9 cellular contexts compared by ENCODE assay signal in the genomic region with DNA sequence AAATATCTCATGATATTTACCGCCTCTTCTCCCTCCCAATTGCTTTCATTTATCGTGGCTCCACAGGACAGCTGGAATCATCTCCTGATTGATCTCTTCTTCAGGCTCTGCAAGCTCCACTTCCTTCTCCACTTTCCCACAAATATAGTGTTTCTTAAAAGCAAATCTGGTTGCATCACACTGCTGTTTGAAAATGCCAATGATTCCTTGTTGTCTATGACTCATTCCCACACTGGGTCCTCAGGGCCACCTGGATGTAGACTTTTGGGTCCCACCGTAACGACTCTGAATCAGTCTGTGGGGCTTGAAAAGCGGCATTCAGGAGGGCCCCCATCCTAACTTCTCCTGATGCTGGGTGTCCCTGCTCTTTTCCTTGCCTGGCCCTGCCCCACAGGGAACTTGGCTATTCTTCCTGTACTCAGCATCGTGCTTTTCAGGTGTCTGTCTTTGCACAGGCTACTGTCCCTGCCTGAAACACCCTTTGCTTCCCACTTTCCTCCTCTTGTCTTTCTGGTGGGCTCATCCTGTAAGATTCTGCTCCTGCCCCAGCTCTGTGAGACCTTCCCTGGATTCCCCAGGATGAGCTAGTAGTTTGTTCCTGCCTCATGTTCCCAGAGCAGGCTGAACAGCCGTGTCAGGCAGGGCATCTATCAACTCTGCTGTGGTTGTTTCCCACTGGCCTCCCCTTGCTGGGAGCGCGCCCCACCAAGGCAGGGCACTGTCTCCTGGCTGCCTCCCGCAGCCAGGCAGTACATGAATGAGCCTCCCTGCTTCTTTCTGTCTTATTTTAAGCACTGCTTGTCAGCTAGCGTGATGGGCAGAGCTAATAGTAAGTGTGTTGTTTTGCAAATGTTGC.
DNase-seq lines count a peak whose midpoint lies in the region; ATAC-seq, FAIRE-seq and TF ChIP-seq lines count a peak whose summit lies in the region.
"Had no signal": no experiment of that assay in that cellular context is flagged by ENCODE, and none has a peak within 500 bp of the region (broad histone marks: within the 10 kb centered on the region; RNA-seq: fewer than 3 reads in every experiment).

No MANE protein-coding gene starts in this region.

- FAIRE-seq in HTR-8/SVneo (lab: Jason Lieb, UNC) (no peak), RCC 7860 (lab: Jason Lieb, UNC) (no peak)

- H3K4me2 ChIP-seq in mammary epithelial cell (ENCODE audit: insufficient read depth, low read depth, low read length): peak overlapping the region; percentile 24

- peak overlapping the region; percentile 14 for H3K27ac ChIP-seq in mammary epithelial cell (ENCODE audit: insufficient read depth, low read depth, low read length)

- no peak for ATAC-seq in GM18861 (IDR thresholded peaks at IDR 0.05; ENCODE audit: unreplicated experiment)
- ATAC-seq in HG03521 (IDR thresholded peaks at IDR 0.05; ENCODE audit: unreplicated experiment): no peak
- ATAC-seq in GM21529 (IDR thresholded peaks at IDR 0.05; ENCODE audit: unreplicated experiment): no peak
- ATAC-seq: naive thymus-derived CD8-positive, alpha-beta T cell had no signal

- intact Hi-C loops in mammary epithelial cell (cut with micrococcal nuclease): no loop called here

- BruUV-seq in mammary epithelial cell (replicated peaks; lab: Mats Ljungman, UMichigan): no TSS peak

- WGBS in mammary epithelial cell (ENCODE audit: low coverage, missing lambda C conversion rate): 65% methylated on average over 11 of the region's 11 CpGs

- no peaks in the 10 kb centered on the region for H3K36me3 ChIP-seq in mammary epithelial cell (ENCODE audit: insufficient read depth, low read length)

- no peak overlapping the region for H3K4me3 ChIP-seq in AG10803 (ENCODE audit: low read length)
- no peak overlapping the region for H3K4me3 ChIP-seq in mammary epithelial cell (replicated peaks in 1 of 3; ENCODE audit: insufficient read depth in 1 of 3, low read depth in 2 of 3, low read length in 3 of 3)

- H3K9ac ChIP-seq in mammary epithelial cell (ENCODE audit: insufficient read depth, low read length): no peak overlapping the region

- no peaks in the 10 kb centered on the region for H3K27me3 ChIP-seq in mammary epithelial cell (ENCODE audit: insufficient read depth, low read length)

- no peaks in the 10 kb centered on the region for H3K79me2 ChIP-seq in mammary epithelial cell (ENCODE audit: insufficient read depth, low read length)

- peaks cover 32% of the 10 kb centered on the region for H3K4me1 ChIP-seq in mammary epithelial cell (ENCODE audit: insufficient read depth, low read length)

- H3K9me3 ChIP-seq in mammary epithelial cell (replicated peaks; ENCODE audit: insufficient read depth, low read length): no peaks in the 10 kb centered on the region

- in situ Hi-C loops in mammary epithelial cell (cut with MboI; ENCODE audit: low sequenced_read_pairs in 2 of 2): no loop called here

- CTCF ChIA-PET in mammary epithelial cell (lab: Charles Lee; ENCODE audit: low non-redundant PET): interaction anchor here (0.6 kb wide), 1 partner anchor 130 kb away, joined by 17 read pairs; no protein-coding TSS in a partner anchor

- peak overlapping the region; percentile 85 for H2AFZ ChIP-seq in mammary epithelial cell (ENCODE audit: low read depth, low read length)

- TF ChIP-seq CTCF in AG10803 (conservative IDR thresholded peaks at IDR 0.05; ENCODE audit: low read length): no peak
- no peak for TF ChIP-seq CTCF in mammary epithelial cell (conservative IDR thresholded peaks at IDR 0.05 in 1 of 2, IDR thresholded peaks at IDR 0.05 in 1 of 2; ENCODE audit: extremely low read depth in 1 of 2, insufficient read depth in 1 of 2, low read depth in 1 of 2, low read length in 2 of 2)

- no peaks in the 10 kb centered on the region for H4K20me1 ChIP-seq in mammary epithelial cell (ENCODE audit: insufficient read depth, low read length)

- DNase-seq in AG10803 (ENCODE audit: low read depth) (peak; percentile 88), HTR-8/SVneo (ENCODE audit: insufficient read length, low spot score) (peak; percentile 55), mammary epithelial cell (peak; percentile 72), kidney tubule cell (ENCODE audit: low spot score) (peak; percentile 63), RCC 7860 (ENCODE audit: low spot score) (no peak)
- DNase-seq: naive thymus-derived CD8-positive, alpha-beta T cell had no signal

- dilution Hi-C loops in mammary epithelial cell (cut with HindIII; ENCODE audit: low sequenced_read_pairs): loop anchor here (5.0 kb wide), 1 partner anchor 64 kb away; no protein-coding TSS in a partner anchor
